In the genomic region with DNA sequence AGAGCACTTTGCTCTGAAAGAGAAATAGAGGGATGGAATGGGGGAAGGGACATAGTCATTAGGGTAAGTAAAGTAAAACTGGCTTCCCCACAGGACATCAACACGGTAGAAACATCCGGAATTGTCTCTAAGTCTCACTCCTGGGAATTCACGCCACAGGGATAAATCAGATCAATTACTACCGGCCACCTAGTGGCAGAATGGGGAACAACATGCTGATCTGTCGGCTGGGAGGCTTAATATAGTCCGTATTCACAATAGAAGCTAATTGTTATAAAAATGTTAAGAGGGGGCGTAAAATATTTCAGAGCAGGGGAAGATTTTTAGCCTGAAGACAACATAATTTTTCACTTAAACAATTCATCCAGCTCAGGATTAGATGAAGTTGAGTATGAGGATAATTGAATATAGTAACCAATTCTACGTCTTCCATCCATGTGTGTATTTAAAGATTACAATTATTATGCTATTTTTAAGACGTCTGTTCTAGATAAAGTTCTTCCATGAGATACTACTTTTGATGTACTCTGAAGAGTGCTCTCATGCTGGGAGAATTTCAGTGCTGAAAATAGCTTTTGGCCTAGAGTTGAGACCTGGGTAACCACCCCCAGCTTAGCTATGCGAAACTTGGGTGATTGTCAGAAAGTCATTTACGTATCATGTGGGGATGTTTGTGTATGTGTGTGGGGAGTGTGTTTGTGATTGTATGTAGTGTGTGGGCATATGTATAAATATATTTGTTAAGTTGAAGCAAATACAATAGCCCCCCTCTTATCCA, we compare ENCODE assay signal across 9 cellular contexts.
A peak's percentile ranks its signal among the peaks of the same experiment; 100 is the strongest.
DNase-seq lines count a peak whose midpoint lies in the region; ATAC-seq, FAIRE-seq and TF ChIP-seq lines count a peak whose summit lies in the region.
"Had no signal": no experiment of that assay in that cellular context is flagged by ENCODE, and none has a peak within 500 bp of the region (broad histone marks: within the 10 kb centered on the region; RNA-seq: fewer than 3 reads in every experiment).

No MANE protein-coding gene starts in this region.

- H3K9me3 ChIP-seq in body of pancreas (no peaks in the 10 kb centered on the region), HepG2 (ENCODE audit: low read length) (no peaks in the 10 kb centered on the region)

- POLR2A ChIA-PET in HepG2 (lab: Yijun Ruan, JAX) = no interaction called here

- ATAC-seq in body of pancreas = no peak
- peak; percentile 82 for ATAC-seq in HepG2
- no peak for ATAC-seq in stimulated activated naive B cell treated with anti-CD40 and anti-IgM and Interleukin-4, amounts not matched to agents 10 μg/mL and 1 μg/mL and 100 μg/mL, for 72 hours (replicated peaks)

- TF ChIP-seq CTCF in body of pancreas (IDR thresholded peaks at IDR 0.05) (peak; percentile 43 to 74 (median 53)), HepG2 (CRISPR knock-in tag; IDR thresholded peaks at IDR 0.05) (peak; percentile 67)

- intact Hi-C loops in body of pancreas (cut with DNase I) = no loop called here
- intact Hi-C loops in HepG2 (cut with micrococcal nuclease; ENCODE audit: unreplicated experiment) = loop anchor here (1.0 kb wide), 1 partner anchor 166 kb away; no protein-coding TSS in a partner anchor

- H3K4me3 Mint-ChIP-seq in stimulated activated naive B cell treated with anti-CD40 and anti-IgM and Interleukin-4, amounts not matched to agents 10 μg/mL and 1 μg/mL and 100 μg/mL, for 72 hours = no peak overlapping the region

- 45 to 46% methylated on average over 11 of the region's 11 CpGs for WGBS in body of pancreas, 2 donors
- 32% methylated on average over 11 of the region's 11 CpGs for WGBS in HepG2 (ENCODE audit: low lambda C conversion rate)

- H3K27me3 Mint-ChIP-seq in stimulated activated naive B cell treated with anti-CD40 and anti-IgM and Interleukin-4, amounts not matched to agents 10 μg/mL and 1 μg/mL and 100 μg/mL, for 72 hours = no peaks in the 10 kb centered on the region

- no TSS peak for BruUV-seq in HepG2 (replicated peaks; lab: Mats Ljungman, UMichigan)

- CTCF ChIA-PET in HepG2 (lab: Yijun Ruan, JAX; ENCODE audit: low intra/inter-chr PET ratio, low total read pairs) = interaction anchor here (1.6 kb wide), 1 partner anchor 166 kb away, joined by 10 read pairs; no protein-coding TSS in a partner anchor

- H3K4me1 ChIP-seq in body of pancreas (no peaks in the 10 kb centered on the region), HepG2 (ENCODE audit: insufficient read depth, low read length) (no peaks in the 10 kb centered on the region)

- H3K36me3 Mint-ChIP-seq in stimulated activated naive B cell treated with anti-CD40 and anti-IgM and Interleukin-4, amounts not matched to agents 10 μg/mL and 1 μg/mL and 100 μg/mL, for 72 hours = no peaks in the 10 kb centered on the region

- no peak for TF ChIP-seq EP300 in HepG2 (IDR thresholded peaks at IDR 0.05; ENCODE audit: low read depth in 2 of 2, low read length in 2 of 2)
- no peak for TF ChIP-seq EP300 in HepG2 (CRISPR knock-in tag; IDR thresholded peaks at IDR 0.05; ENCODE audit: borderline replicate concordance)

- no peak overlapping the region for H3K27ac ChIP-seq in body of pancreas
- no peak overlapping the region for H3K27ac ChIP-seq in HepG2 (ENCODE audit: extremely low read length, insufficient read depth, low read length)
- H3K27ac ChIP-seq: skin epidermis had no signal

- H3K4me3 ChIP-seq in body of pancreas (no peak overlapping the region), HepG2 (replicated peaks in 1 of 3; ENCODE audit: insufficient read depth in 1 of 3, low read depth in 2 of 3, low read length in 3 of 3) (no peak overlapping the region)
- H3K4me3 ChIP-seq: skin epidermis had no signal

- H3K79me2 ChIP-seq in HepG2 (ENCODE audit: insufficient read depth, low read length) = no peaks in the 10 kb centered on the region

- no peak overlapping the region for H3K9ac ChIP-seq in HepG2 (ENCODE audit: insufficient read depth, low read depth, low read length)

- no peak overlapping the region for H2AFZ ChIP-seq in HepG2 (ENCODE audit: low read length)

- TF ChIP-seq RAD21 in HepG2 (CRISPR knock-in tag; IDR thresholded peaks at IDR 0.05) = 0 out of 2 replicates have a peak, but pooled peaks have one; percentile 13

- H3K27me3 ChIP-seq in body of pancreas (no peaks in the 10 kb centered on the region), HepG2 (ENCODE audit: control insufficient read depth in 1 of 2, insufficient read depth in 2 of 2, low read length in 2 of 2) (no peaks in the 10 kb centered on the region)

- H4K20me1 ChIP-seq in HepG2 (ENCODE audit: insufficient read depth, low read length) = no peaks in the 10 kb centered on the region

- DNase-seq in NCI-H748 (lab: John Stamatoyannopoulos, UW; ENCODE audit: unreplicated experiment) = peak; percentile 24
- no peak for DNase-seq in NCI-H748 treated with DMSO at 0.1 percent for 48 hours (lab: John Stamatoyannopoulos, UW)
- DNase-seq in LHCN-M2 (ENCODE audit: low read depth) = peak; percentile 2
- peak; percentile 24 to 59 (median 35) for DNase-seq in body of pancreas
- DNase-seq in HepG2 (ENCODE audit: low spot score) = peak; percentile 14
- DNase-seq in T-helper 9 cell = no peak
- DNase-seq in stimulated activated naive B cell treated with anti-CD40 and anti-IgM and Interleukin-4, amounts not matched to agents 10 μg/mL and 1 μg/mL and 100 μg/mL, for 72 hours = no peak
- no peak for DNase-seq in NOMO-1 (lab: John Stamatoyannopoulos, UW; ENCODE audit: unreplicated experiment in 2 of 2)

- TF ChIP-seq POLR2A in body of pancreas (IDR thresholded peaks at IDR 0.05) = no peak
- no peak for TF ChIP-seq POLR2A in HepG2 (IDR thresholded peaks at IDR 0.05; ENCODE audit: insufficient read depth in 1 of 2, low read depth in 2 of 2, low read length in 2 of 2)

- H3K36me3 ChIP-seq in body of pancreas (replicated peaks in 1 of 2; ENCODE audit: insufficient read depth in 1 of 2, low read depth in 2 of 2) (no peaks in the 10 kb centered on the region), HepG2 (replicated peaks in 1 of 2; ENCODE audit: control insufficient read depth in 1 of 2, insufficient read depth in 2 of 2, low read length in 2 of 2) (no peaks in the 10 kb centered on the region)

- FAIRE-seq in HepG2 (lab: Jason Lieb, UNC) = peak; percentile 48

- H3K9me3 Mint-ChIP-seq in stimulated activated naive B cell treated with anti-CD40 and anti-IgM and Interleukin-4, amounts not matched to agents 10 μg/mL and 1 μg/mL and 100 μg/mL, for 72 hours = peaks cover 0 to 6% of the 10 kb centered on the region in 2 donors

- no peaks in the 10 kb centered on the region for H3K4me1 Mint-ChIP-seq in stimulated activated naive B cell treated with anti-CD40 and anti-IgM and Interleukin-4, amounts not matched to agents 10 μg/mL and 1 μg/mL and 100 μg/mL, for 72 hours

- no peak overlapping the region for H3K4me2 ChIP-seq in HepG2 (ENCODE audit: low read depth, low read length)

- in situ Hi-C loops in HepG2 (cut with HindIII; ENCODE audit: extremely low pct_ligation_motif_present, low pct_unique_long_range_greater_than_20kb) = no loop called here

- H3K27ac Mint-ChIP-seq in stimulated activated naive B cell treated with anti-CD40 and anti-IgM and Interleukin-4, amounts not matched to agents 10 μg/mL and 1 μg/mL and 100 μg/mL, for 72 hours = no peak overlapping the region

TF ChIP-seq in HepG2, 621 proteins besides CTCF, POLR2A, EP300 and RAD21 (continues in another document):
- TF ChIP-seq, protein P1, sequence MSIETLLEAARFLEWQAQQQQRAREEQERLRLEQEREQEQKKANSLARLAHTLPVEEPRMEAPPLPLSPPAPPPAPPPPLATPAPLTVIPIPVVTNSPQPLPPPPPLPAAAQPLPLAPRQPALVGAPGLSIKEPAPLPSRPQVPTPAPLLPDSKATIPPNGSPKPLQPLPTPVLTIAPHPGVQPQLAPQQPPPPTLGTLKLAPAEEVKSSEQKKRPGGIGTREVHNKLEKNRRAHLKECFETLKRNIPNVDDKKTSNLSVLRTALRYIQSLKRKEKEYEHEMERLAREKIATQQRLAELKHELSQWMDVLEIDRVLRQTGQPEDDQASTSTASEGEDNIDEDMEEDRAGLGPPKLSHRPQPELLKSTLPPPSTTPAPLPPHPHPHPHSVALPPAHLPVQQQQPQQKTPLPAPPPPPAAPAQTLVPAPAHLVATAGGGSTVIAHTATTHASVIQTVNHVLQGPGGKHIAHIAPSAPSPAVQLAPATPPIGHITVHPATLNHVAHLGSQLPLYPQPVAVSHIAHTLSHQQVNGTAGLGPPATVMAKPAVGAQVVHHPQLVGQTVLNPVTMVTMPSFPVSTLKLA (IDR thresholded peaks at IDR 0.05) = no peak
- no peak for TF ChIP-seq SIX4 (CRISPR knock-in tag; IDR thresholded peaks at IDR 0.05)
- no peak for TF ChIP-seq TAF15 (IDR thresholded peaks at IDR 0.05; ENCODE audit: low read depth, low read length, poor library complexity, severe bottlenecking)
- TF ChIP-seq, protein P2, sequence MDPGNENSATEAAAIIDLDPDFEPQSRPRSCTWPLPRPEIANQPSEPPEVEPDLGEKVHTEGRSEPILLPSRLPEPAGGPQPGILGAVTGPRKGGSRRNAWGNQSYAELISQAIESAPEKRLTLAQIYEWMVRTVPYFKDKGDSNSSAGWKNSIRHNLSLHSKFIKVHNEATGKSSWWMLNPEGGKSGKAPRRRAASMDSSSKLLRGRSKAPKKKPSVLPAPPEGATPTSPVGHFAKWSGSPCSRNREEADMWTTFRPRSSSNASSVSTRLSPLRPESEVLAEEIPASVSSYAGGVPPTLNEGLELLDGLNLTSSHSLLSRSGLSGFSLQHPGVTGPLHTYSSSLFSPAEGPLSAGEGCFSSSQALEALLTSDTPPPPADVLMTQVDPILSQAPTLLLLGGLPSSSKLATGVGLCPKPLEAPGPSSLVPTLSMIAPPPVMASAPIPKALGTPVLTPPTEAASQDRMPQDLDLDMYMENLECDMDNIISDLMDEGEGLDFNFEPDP (CRISPR knock-in tag; conservative IDR thresholded peaks at IDR 0.05) = no peak
- no peak for TF ChIP-seq NFIC (IDR thresholded peaks at IDR 0.05; ENCODE audit: low read length)
- no peak for TF ChIP-seq NFKBIZ (CRISPR knock-in tag; IDR thresholded peaks at IDR 0.05)
- no peak for TF ChIP-seq ZFP62 (CRISPR knock-in tag; IDR thresholded peaks at IDR 0.05)
- TF ChIP-seq SSRP1 (CRISPR knock-in tag; IDR thresholded peaks at IDR 0.05) = no peak
- TF ChIP-seq ZNF3 (CRISPR knock-in tag; IDR thresholded peaks at IDR 0.05) = no peak
- TF ChIP-seq, protein P3, sequence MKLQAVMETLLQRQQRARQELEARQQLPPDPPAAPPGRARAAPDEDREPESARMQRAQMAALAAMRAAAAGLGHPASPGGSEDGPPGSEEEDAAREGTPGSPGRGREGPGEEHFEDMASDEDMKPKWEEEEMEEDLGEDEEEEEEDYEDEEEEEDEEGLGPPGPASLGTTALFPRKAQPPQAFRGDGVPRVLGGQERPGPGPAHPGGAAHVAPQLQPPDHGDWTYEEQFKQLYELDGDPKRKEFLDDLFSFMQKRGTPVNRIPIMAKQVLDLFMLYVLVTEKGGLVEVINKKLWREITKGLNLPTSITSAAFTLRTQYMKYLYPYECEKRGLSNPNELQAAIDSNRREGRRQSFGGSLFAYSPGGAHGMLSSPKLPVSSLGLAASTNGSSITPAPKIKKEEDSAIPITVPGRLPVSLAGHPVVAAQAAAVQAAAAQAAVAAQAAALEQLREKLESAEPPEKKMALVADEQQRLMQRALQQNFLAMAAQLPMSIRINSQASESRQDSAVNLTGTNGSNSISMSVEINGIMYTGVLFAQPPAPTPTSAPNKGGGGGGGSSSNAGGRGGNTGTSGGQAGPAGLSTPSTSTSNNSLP (IDR thresholded peaks at IDR 0.05; ENCODE audit: low read depth, low read length) = 0 out of 2 replicates have a peak, but pooled peaks have one; percentile 22

Comparison
In these comparisons a context has a peak if more than half of its experiments do, and no peak if none do; other contexts are left out.
1. DNase-seq: peak in NCI-H748 (single experiment), LHCN-M2 (single experiment), body of pancreas (4 of 4) and HepG2 (single experiment); none in NCI-H748 treated with DMSO at 0.1 percent for 48 hours (single experiment), T-helper 9 cell (single experiment), stimulated activated naive B cell treated with anti-CD40 and anti-IgM and Interleukin-4, amounts not matched to agents 10 μg/mL and 1 μg/mL and 100 μg/mL, for 72 hours (single experiment) and NOMO-1 (0 of 2).